1 cellular context compared by ENCODE assay signal in genomic region chr3:196292281-196292923, GRCh38.
TF ChIP-seq lines count a peak whose summit lies in the region.

No MANE protein-coding gene starts in this region.

TF ChIP-seq in GM12878, 131 proteins besides CTCF, POLR2A, EP300 and RAD21 (continued from another document):
- peak; percentile 47; the same call in 1 of the 2 replicates for TF ChIP-seq ZBTB40 (IDR thresholded peaks at IDR 0.05; ENCODE audit: borderline replicate concordance)
- peak; percentile 21; the same call in 1 of the 2 replicates for TF ChIP-seq TAF1 (IDR thresholded peaks at IDR 0.05; ENCODE audit: borderline replicate concordance, low read depth, low read length)
- no peak for TF ChIP-seq SRF (IDR thresholded peaks at IDR 0.05; ENCODE audit: low read depth in 2 of 2, low read length in 2 of 2)
- TF ChIP-seq ZNF274 (IDR thresholded peaks at IDR 0.05; ENCODE audit: insufficient read depth, insufficient read length) = no peak
- no peak for TF ChIP-seq TCF7 (IDR thresholded peaks at IDR 0.05; ENCODE audit: borderline replicate concordance)
- TF ChIP-seq E4F1 (IDR thresholded peaks at IDR 0.05; ENCODE audit: borderline replicate concordance, partially characterized antibody) = peak; percentile 97
- no peak for TF ChIP-seq FOS (IDR thresholded peaks at IDR 0.05; ENCODE audit: borderline replicate concordance, extremely low read depth, insufficient read length)
- peak; percentile 59; the same call in 1 of the 2 replicates for TF ChIP-seq GABPA (IDR thresholded peaks at IDR 0.05; ENCODE audit: low read depth)
- no peak for TF ChIP-seq E2F4 (IDR thresholded peaks at IDR 0.05; ENCODE audit: low read depth, low read length)
- TF ChIP-seq FOXM1 (IDR thresholded peaks at IDR 0.05; ENCODE audit: low read depth, low read length) = peak; percentile 33; the same call in 1 of the 2 replicates
- no peak for TF ChIP-seq EZH2 (IDR thresholded peaks at IDR 0.05; ENCODE audit: borderline replicate concordance, control insufficient read depth, low read depth, low read length)
- 0 out of 2 replicates have a peak, but pooled peaks have one; percentile 24 for TF ChIP-seq MEF2A (IDR thresholded peaks at IDR 0.05; ENCODE audit: insufficient read depth, low read depth, low read length)
- TF ChIP-seq ZBED1 (IDR thresholded peaks at IDR 0.05; ENCODE audit: borderline replicate concordance) = no peak
- TF ChIP-seq NBN (IDR thresholded peaks at IDR 0.05) = no peak
- no peak for TF ChIP-seq ZNF24 (IDR thresholded peaks at IDR 0.05)
- TF ChIP-seq MXI1 (IDR thresholded peaks at IDR 0.05; ENCODE audit: low read depth, low read length) = no peak
- TF ChIP-seq RELA (IDR thresholded peaks at IDR 0.05; ENCODE audit: borderline replicate concordance, partially characterized antibody) = no peak
